In the genomic region with DNA sequence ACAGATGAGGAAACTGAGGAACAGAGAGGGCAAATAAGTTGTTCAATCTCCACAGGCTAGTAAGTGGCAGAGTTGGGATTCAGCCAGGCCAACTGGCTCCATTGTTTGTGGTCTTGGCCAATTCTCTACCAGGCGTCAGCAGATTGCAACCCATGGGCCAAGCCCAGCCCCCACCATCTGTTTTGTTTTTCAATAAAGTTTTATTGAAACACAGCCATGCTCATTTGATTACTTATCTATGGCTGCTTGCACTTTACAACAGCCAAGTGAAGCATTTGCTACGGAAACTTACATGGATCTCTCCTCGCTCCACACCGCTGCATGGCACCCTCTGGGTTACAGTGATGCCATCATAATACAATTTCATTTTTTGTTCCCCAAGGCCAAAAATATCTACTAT, we compare ENCODE assay signal across 21 cellular contexts.
DNase-seq lines count a peak whose midpoint lies in the region; ATAC-seq, FAIRE-seq and TF ChIP-seq lines count a peak whose summit lies in the region.
"Had no signal": no experiment of that assay in that cellular context is flagged by ENCODE, and none has a peak within 500 bp of the region (broad histone marks: within the 10 kb centered on the region; RNA-seq: fewer than 3 reads in every experiment).

No MANE protein-coding gene starts in this region.

- H3K4me3 Mint-ChIP-seq in neural progenitor cell: peak overlapping the region; percentile 5
- H3K4me3 Mint-ChIP-seq: B cell; CD4-positive, CD25-positive, alpha-beta regulatory T cell had no signal

- no peak for TF ChIP-seq POLR2A in GM12878 (IDR thresholded peaks at IDR 0.05; ENCODE audit: low read depth, low read length)

- CTCF ChIA-PET in GM12878 (lab: Yijun Ruan, JAX): no interaction called here

- in situ Hi-C loops in GM12878 (cut with MboI): no loop called here

- no peak overlapping the region for H3K4me2 ChIP-seq in GM12878 (ENCODE audit: control insufficient read depth, insufficient read depth)
- peak overlapping the region; percentile 55 for H3K4me2 ChIP-seq in neural progenitor cell

- no peak for TF ChIP-seq RAD21 in GM12878 (IDR thresholded peaks at IDR 0.05; ENCODE audit: insufficient read depth, low read depth, low read length)

- intact Hi-C loops in GM12878 (cut with micrococcal nuclease; ENCODE audit: unreplicated experiment) (no loop called here), Right ventricle myocardium superior (cut with DNase I) (no loop called here)

- peaks cover 3% of the 10 kb centered on the region for H3K4me1 Mint-ChIP-seq in neural progenitor cell
- H3K4me1 Mint-ChIP-seq: B cell; CD4-positive, CD25-positive, alpha-beta regulatory T cell had no signal

- H3K27ac ChIP-seq in GM12878 (ENCODE audit: control insufficient read depth, insufficient read depth) (no peak overlapping the region), neural progenitor cell (no peak overlapping the region)
- H3K27ac ChIP-seq: HL-60, SJCRH30 had no signal

- no peaks in the 10 kb centered on the region for H3K36me3 Mint-ChIP-seq in neural progenitor cell
- H3K36me3 Mint-ChIP-seq: CD4-positive, CD25-positive, alpha-beta regulatory T cell had no signal

- no peak overlapping the region for H2AFZ ChIP-seq in GM12878 (ENCODE audit: control insufficient read depth, low read depth, low read length)
- no peak overlapping the region for H2AFZ ChIP-seq in neural progenitor cell (replicated peaks)

- TF ChIP-seq CTCF in GM12878 (IDR thresholded peaks at IDR 0.05 in 2 of 3, conservative IDR thresholded peaks at IDR 0.05 in 1 of 3; ENCODE audit: control insufficient read depth in 2 of 3, extremely low read depth in 1 of 3, insufficient read depth in 1 of 3, low read depth in 3 of 3, low read length in 3 of 3) (no peak), neural progenitor cell (IDR thresholded peaks at IDR 0.05) (no peak)

- H3K4me1 ChIP-seq in GM12878 (ENCODE audit: control insufficient read depth, insufficient read depth, low read length) (no peaks in the 10 kb centered on the region), neural progenitor cell (no peaks in the 10 kb centered on the region)
- H3K4me1 ChIP-seq: SJCRH30 had no signal

- no TSS peak for BruUV-seq in GM12878 (replicated peaks; lab: Mats Ljungman, UMichigan)

- H3K4me3 ChIP-seq in GM12878 (no peak overlapping the region), neural progenitor cell (no peak overlapping the region)
- H3K4me3 ChIP-seq: SJCRH30 had no signal

- H3K9me3 Mint-ChIP-seq in neural progenitor cell: peaks cover 6% of the 10 kb centered on the region
- H3K9me3 Mint-ChIP-seq: CD4-positive, CD25-positive, alpha-beta regulatory T cell had no signal

- H3K9me3 ChIP-seq in GM12878 (replicated peaks; ENCODE audit: control insufficient read depth, insufficient read depth, low read length) (no peaks in the 10 kb centered on the region), neural progenitor cell (ENCODE audit: low read depth) (peaks cover 4% of the 10 kb centered on the region)

- FAIRE-seq in HTR-8/SVneo (lab: Jason Lieb, UNC): peak; percentile 64
- no peak for FAIRE-seq in GM12878 (lab: Jason Lieb, UNC)
- FAIRE-seq: GM19239 had no signal

- H3K27me3 Mint-ChIP-seq in neural progenitor cell (ENCODE audit: insufficient read depth, low read depth): peaks cover 3% of the 10 kb centered on the region

- SMC1A ChIA-PET in GM12878 (lab: Charles Lee; ENCODE audit: uncharacterized antibody, unreplicated experiment): interaction anchor here (0.7 kb wide), 1 partner anchor 84 kb away, joined by 3 read pairs; no protein-coding TSS in a partner anchor

- H3K27ac Mint-ChIP-seq in neural progenitor cell: no peak overlapping the region
- H3K27ac Mint-ChIP-seq: B cell had no signal

- H3K9ac ChIP-seq in GM12878 (ENCODE audit: control insufficient read depth, insufficient read depth, low read length): no peak overlapping the region
- no peak overlapping the region for H3K9ac ChIP-seq in neural progenitor cell

- no peaks in the 10 kb centered on the region for H3K27me3 ChIP-seq in GM12878 (replicated peaks in 1 of 2; ENCODE audit: control insufficient read depth in 2 of 2, insufficient read depth in 2 of 2, low read length in 1 of 2)
- H3K27me3 ChIP-seq in neural progenitor cell: no peaks in the 10 kb centered on the region
- H3K27me3 ChIP-seq: SJCRH30 had no signal

- POLR2A ChIA-PET in GM12878 (lab: Charles Lee): no interaction called here

- H3K36me3 ChIP-seq in GM12878 (ENCODE audit: control insufficient read depth in 2 of 2, insufficient read depth in 2 of 2, low read length in 1 of 2): no peaks in the 10 kb centered on the region
- H3K36me3 ChIP-seq in neural progenitor cell: no peaks in the 10 kb centered on the region
- H3K36me3 ChIP-seq: SJCRH30 had no signal

- H4K20me1 ChIP-seq in GM12878 (ENCODE audit: control insufficient read depth, insufficient read depth) (no peaks in the 10 kb centered on the region), neural progenitor cell (ENCODE audit: low read depth) (no peaks in the 10 kb centered on the region)

- RAD21 ChIA-PET in GM12878 (lab: Charles Lee; ENCODE audit: unreplicated experiment): no interaction called here

- TF ChIP-seq EP300 in GM12878 (IDR thresholded peaks at IDR 0.05; ENCODE audit: borderline replicate concordance in 1 of 2, control insufficient read depth in 1 of 2, low read depth in 2 of 2, low read length in 2 of 2): no peak

- no peaks in the 10 kb centered on the region for H3F3A ChIP-seq in neural progenitor cell (ENCODE audit: low read depth)

- ATAC-seq in GM12878 (no peak), GM18909 (IDR thresholded peaks at IDR 0.05; ENCODE audit: poor library complexity, unreplicated experiment) (no peak), Right ventricle myocardium superior (ENCODE audit: poor library complexity) (no peak)

- 53% methylated on average over 4 of the region's 4 CpGs for WGBS in GM12878 (ENCODE audit: insufficient coverage, insufficient replicate concordance, low lambda C conversion rate, missing lambda C conversion rate)

- H3K79me2 ChIP-seq in GM12878 (ENCODE audit: control insufficient read depth, insufficient read depth, low read length) (no peaks in the 10 kb centered on the region), neural progenitor cell (ENCODE audit: low read depth) (peaks cover 21% of the 10 kb centered on the region)

- peak; percentile 6 for DNase-seq in ELF-1 (ENCODE audit: low read depth, low spot score)
- no peak for DNase-seq in HTR-8/SVneo (ENCODE audit: insufficient read length, low spot score)
- DNase-seq in GM12878 (ENCODE audit: low read depth, low spot score): no peak
- DNase-seq in neural progenitor cell (ENCODE audit: low spot score): no peak
- no peak for DNase-seq in Right ventricle myocardium superior
- no peak for DNase-seq in NCI-H524 (lab: John Stamatoyannopoulos, UW)
- DNase-seq: CD4-positive, CD25-positive, alpha-beta regulatory T cell; DND-41; HCEC 1CT; KG1; NCI-H1436; NCI-H2081; NCI-H226; NK-92 treated with Interleukin-12 subunit alpha and Interleukin-12 subunit beta, amount 100 ng/mL, for 24 hours; OCI-M1; SJCRH30; T-helper 2 cell had no signal

TF ChIP-seq in GM12878, 131 proteins besides CTCF, POLR2A, EP300 and RAD21 (continues in another document):
- TF ChIP-seq, protein P1, sequence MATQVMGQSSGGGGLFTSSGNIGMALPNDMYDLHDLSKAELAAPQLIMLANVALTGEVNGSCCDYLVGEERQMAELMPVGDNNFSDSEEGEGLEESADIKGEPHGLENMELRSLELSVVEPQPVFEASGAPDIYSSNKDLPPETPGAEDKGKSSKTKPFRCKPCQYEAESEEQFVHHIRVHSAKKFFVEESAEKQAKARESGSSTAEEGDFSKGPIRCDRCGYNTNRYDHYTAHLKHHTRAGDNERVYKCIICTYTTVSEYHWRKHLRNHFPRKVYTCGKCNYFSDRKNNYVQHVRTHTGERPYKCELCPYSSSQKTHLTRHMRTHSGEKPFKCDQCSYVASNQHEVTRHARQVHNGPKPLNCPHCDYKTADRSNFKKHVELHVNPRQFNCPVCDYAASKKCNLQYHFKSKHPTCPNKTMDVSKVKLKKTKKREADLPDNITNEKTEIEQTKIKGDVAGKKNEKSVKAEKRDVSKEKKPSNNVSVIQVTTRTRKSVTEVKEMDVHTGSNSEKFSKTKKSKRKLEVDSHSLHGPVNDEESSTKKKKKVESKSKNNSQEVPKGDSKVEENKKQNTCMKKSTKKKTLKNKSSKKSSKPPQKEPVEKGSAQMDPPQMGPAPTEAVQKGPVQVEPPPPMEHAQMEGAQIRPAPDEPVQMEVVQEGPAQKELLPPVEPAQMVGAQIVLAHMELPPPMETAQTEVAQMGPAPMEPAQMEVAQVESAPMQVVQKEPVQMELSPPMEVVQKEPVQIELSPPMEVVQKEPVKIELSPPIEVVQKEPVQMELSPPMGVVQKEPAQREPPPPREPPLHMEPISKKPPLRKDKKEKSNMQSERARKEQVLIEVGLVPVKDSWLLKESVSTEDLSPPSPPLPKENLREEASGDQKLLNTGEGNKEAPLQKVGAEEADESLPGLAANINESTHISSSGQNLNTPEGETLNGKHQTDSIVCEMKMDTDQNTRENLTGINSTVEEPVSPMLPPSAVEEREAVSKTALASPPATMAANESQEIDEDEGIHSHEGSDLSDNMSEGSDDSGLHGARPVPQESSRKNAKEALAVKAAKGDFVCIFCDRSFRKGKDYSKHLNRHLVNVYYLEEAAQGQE (IDR thresholded peaks at IDR 0.05; ENCODE audit: low read depth, low read length): no peak
- TF ChIP-seq WRNIP1 (IDR thresholded peaks at IDR 0.05; ENCODE audit: borderline replicate concordance, low read depth, low read length) (no peak), IKZF1 (conservative IDR thresholded peaks at IDR 0.05) (no peak), HDAC2 (IDR thresholded peaks at IDR 0.05) (no peak)
